19 cellular contexts compared by ENCODE assay signal in genomic region chr7:138091073-138091472, GRCh38. TPM values are rescaled to one million over a fixed set of nuclear protein-coding genes. Genes with fewer than 3 reads are reported as not detected.
A peak's percentile ranks its signal among the peaks of the same experiment; 100 is the strongest.
DNase-seq lines count a peak whose midpoint lies in the region; ATAC-seq and TF ChIP-seq lines count a peak whose summit lies in the region.
"Had no signal": no experiment of that assay in that cellular context is flagged by ENCODE, and none has a peak within 500 bp of the region (broad histone marks: within the 10 kb centered on the region; RNA-seq: fewer than 3 reads in every experiment).

No MANE protein-coding gene starts in this region.

- H2AFZ ChIP-seq in neuronal stem cell (ENCODE audit: low read length) = no peak overlapping the region

- H3K4me1 ChIP-seq in neuronal stem cell (ENCODE audit: control insufficient read depth in 2 of 2, insufficient read depth in 1 of 2, low read depth in 1 of 2, low read length in 2 of 2) = no peaks in the 10 kb centered on the region

- no peak overlapping the region for H2BK12ac ChIP-seq in neuronal stem cell (ENCODE audit: low read length)

- WGBS in neuronal stem cell (ENCODE audit: extremely low coverage in 2 of 2, insufficient read length in 2 of 2, insufficient replicate concordance in 1 of 2), 2 donors = no CpG with 5 or more reads among the region's 2 CpGs

- no peak overlapping the region for H3K9ac ChIP-seq in neuronal stem cell (ENCODE audit: low read depth, low read length, poor library complexity)

- H4K91ac ChIP-seq in neuronal stem cell (ENCODE audit: low read depth, low read length, poor library complexity) = no peak overlapping the region

- H2BK15ac ChIP-seq in neuronal stem cell (ENCODE audit: low read length) = no peak overlapping the region

- DNase-seq in GM06990 (ENCODE audit: extremely low read depth, insufficient read length) (peak; percentile 9), RPMI7951 (ENCODE audit: low read depth) (peak; percentile 28), neuronal stem cell (ENCODE audit: low spot score) (no peak), NCI-H2227 treated with DMSO at 0.1 percent for 48 hours (lab: John Stamatoyannopoulos, UW) (no peak), putamen (ENCODE audit: low spot score) (no peak), substantia nigra (lab: John Stamatoyannopoulos, UW) (no peak)
- DNase-seq: activated CD4-positive, CD25-positive, alpha-beta regulatory T cell treated with anti-CD3 and anti-CD28 coated beads, Interleukin-2, amount 50 U/mL, for 72 hours; COR-L47; left colon; NCI-H1436; NCI-H510A; ovary; T-helper 1 cell had no signal

- no peaks in the 10 kb centered on the region for H3K79me1 ChIP-seq in neuronal stem cell (ENCODE audit: low read depth, low read length)

- H2BK5ac ChIP-seq in neuronal stem cell (ENCODE audit: low read length) = no peak overlapping the region

- H3K4me3 ChIP-seq in GM06990 (replicated peaks; ENCODE audit: low read depth, low read length) (no peak overlapping the region), neuronal stem cell (ENCODE audit: low read length in 2 of 2) (no peak overlapping the region)
- H3K4me3 ChIP-seq: ovary had no signal

- H3K9me3 ChIP-seq in neuronal stem cell (replicated peaks in 1 of 2; ENCODE audit: control insufficient read depth in 2 of 2, insufficient read depth in 1 of 2, low read depth in 1 of 2, low read length in 2 of 2) = no peaks in the 10 kb centered on the region
- H3K9me3 ChIP-seq: ovary had no signal

- no peak overlapping the region for H2AK5ac ChIP-seq in neuronal stem cell (ENCODE audit: low read depth, low read length)

- H3K18ac ChIP-seq in neuronal stem cell (ENCODE audit: low read length) = no peak overlapping the region

- H3K23ac ChIP-seq in neuronal stem cell (ENCODE audit: low read depth, low read length, poor library complexity) = no peak overlapping the region

- H3K4ac ChIP-seq in neuronal stem cell (ENCODE audit: low read length) = no peak overlapping the region

- no peak overlapping the region for H3K4me2 ChIP-seq in neuronal stem cell (ENCODE audit: insufficient read depth, low read length, poor library complexity, severe bottlenecking)

- no peak overlapping the region for H2BK120ac ChIP-seq in neuronal stem cell (ENCODE audit: low read depth, low read length)

- no peaks in the 10 kb centered on the region for H3K36me3 ChIP-seq in GM06990 (ENCODE audit: control insufficient read depth, insufficient read depth, low read length)
- no peaks in the 10 kb centered on the region for H3K36me3 ChIP-seq in neuronal stem cell (replicated peaks in 1 of 2; ENCODE audit: control insufficient read depth in 2 of 2, insufficient read depth in 2 of 2, low read length in 2 of 2)
- H3K36me3 ChIP-seq: ovary had no signal

- no peak for TF ChIP-seq CTCF in GM06990 (IDR thresholded peaks at IDR 0.05; ENCODE audit: insufficient read depth, low read length, poor library complexity, severe bottlenecking)

- H3K27me3 ChIP-seq in GM06990 (replicated peaks; ENCODE audit: control insufficient read depth, insufficient read depth, low read length) (no peaks in the 10 kb centered on the region), neuronal stem cell (ENCODE audit: control insufficient read depth in 3 of 3, insufficient read depth in 3 of 3, low read depth in 1 of 3, low read length in 3 of 3) (no peaks in the 10 kb centered on the region)
- H3K27me3 ChIP-seq: ovary had no signal

- H3K27ac ChIP-seq in neuronal stem cell (replicated peaks; ENCODE audit: low read length) (no peak overlapping the region), substantia nigra (ENCODE audit: low read depth, low read length, poor library complexity, severe bottlenecking) (no peak overlapping the region)
- H3K27ac ChIP-seq: ovary had no signal

- no peak overlapping the region for H3K14ac ChIP-seq in neuronal stem cell (ENCODE audit: low read length)

- H4K8ac ChIP-seq in neuronal stem cell (ENCODE audit: low read depth, low read length) = no peak overlapping the region

- ATAC-seq in GM19468 (IDR thresholded peaks at IDR 0.05; ENCODE audit: extremely low read depth, unreplicated experiment) (peak; percentile 46), HG03439 (IDR thresholded peaks at IDR 0.05; ENCODE audit: unreplicated experiment) (peak; percentile 58)
- ATAC-seq: left colon; stimulated activated memory B cell treated with anti-CD40 and anti-IgM and Interleukin-4, amounts not matched to agents 10 μg/mL and 1 μg/mL and 100 μg/mL, for 72 hours had no signal

RNA-seq across cellular contexts. Expression of gene AKR1D1, which starts 14.8 kb away (rescaled TPM):
- not detected in 2 replicates for total RNA-seq in RPMI7951 (2014; rRNA removed; shearing (Covaris generic))
- not detected for polyA plus RNA-seq in neuronal stem cell (2013, experiment 1 of 2)
- not detected for polyA plus RNA-seq in neuronal stem cell (2013, experiment 2 of 2)
- total RNA-seq: left colon, ovary, skeletal muscle tissue, urinary bladder had no signal
- polyA plus RNA-seq: IgD-negative memory B cell, ovary, urinary bladder had no signal

Comparison
In these comparisons a context has a peak if more than half of its experiments do, and no peak if none do; other contexts are left out.
1. DNase-seq: peak in GM06990 (single experiment) and RPMI7951 (single experiment); none in neuronal stem cell (single experiment), NCI-H2227 treated with DMSO at 0.1 percent for 48 hours (single experiment), putamen (single experiment) and substantia nigra (0 of 49).